ENCODE assay signal across 1 cellular context in genomic region chr16:72098936-72099335, GRCh38.
A peak's percentile ranks its signal among the peaks of the same experiment; 100 is the strongest.
TF ChIP-seq lines count a peak whose summit lies in the region.

No MANE protein-coding gene starts in this region.

TF ChIP-seq in K562, 482 proteins besides CTCF, POLR2A, EP300 and RAD21:
- TF ChIP-seq EHMT2 (IDR thresholded peaks at IDR 0.05) (no peak), CHAMP1 (IDR thresholded peaks at IDR 0.05) (no peak), RBFOX2 (IDR thresholded peaks at IDR 0.05; ENCODE audit: low read depth, low read length) (0 out of 2 replicates have a peak, but pooled peaks have one; percentile 28)
